ENCODE assay signal across 9 cellular contexts in genomic region chr4:26058537-26058936, GRCh38.
DNase-seq lines count a peak whose midpoint lies in the region; ATAC-seq, FAIRE-seq and TF ChIP-seq lines count a peak whose summit lies in the region.
"Had no signal": no experiment of that assay in that cellular context is flagged by ENCODE, and none has a peak within 500 bp of the region (broad histone marks: within the 10 kb centered on the region; RNA-seq: fewer than 3 reads in every experiment).

No MANE protein-coding gene starts in this region.

- no peak overlapping the region for H3K9ac ChIP-seq in GM12878 (ENCODE audit: control insufficient read depth, insufficient read depth, low read length)

- H3K36me3 ChIP-seq in right atrium auricular region (no peaks in the 10 kb centered on the region), GM12878 (ENCODE audit: control insufficient read depth in 2 of 2, insufficient read depth in 2 of 2, low read length in 1 of 2) (no peaks in the 10 kb centered on the region), upper lobe of right lung (no peaks in the 10 kb centered on the region), uterus (no peaks in the 10 kb centered on the region)

- CTCF ChIA-PET in GM12878 (lab: Yijun Ruan, JAX), result interaction anchor here (0.5 to 13.0 kb wide), 16 partner anchors 9 to 355 kb away, joined by 3 to 150 read pairs (median 4); no protein-coding TSS in a partner anchor

- BruUV-seq in GM12878 (replicated peaks; lab: Mats Ljungman, UMichigan), result no TSS peak

- POLR2A ChIA-PET in GM12878 (lab: Charles Lee), result interaction anchor here (0.6 kb wide), 1 partner anchor 16 kb away, joined by 3 read pairs; no protein-coding TSS in a partner anchor

- ATAC-seq in left cardiac atrium, result peak; percentile 65 to 68
- ATAC-seq in HG03442 (IDR thresholded peaks at IDR 0.05; ENCODE audit: unreplicated experiment), result peak; percentile 94
- peak; percentile 79 for ATAC-seq in GM12878
- peak; percentile 25 for ATAC-seq in upper lobe of right lung

- H4K20me1 ChIP-seq in GM12878 (ENCODE audit: control insufficient read depth, insufficient read depth), result no peaks in the 10 kb centered on the region

- in situ Hi-C loops in GM12878 (cut with MboI), result loop anchor here (10.0 kb wide), 1 partner anchor 346 kb away; no protein-coding TSS in a partner anchor

- no peak for TF ChIP-seq EP300 in GM12878 (IDR thresholded peaks at IDR 0.05; ENCODE audit: borderline replicate concordance in 1 of 2, control insufficient read depth in 1 of 2, low read depth in 2 of 2, low read length in 2 of 2)

- RAD21 ChIA-PET in GM12878 (lab: Charles Lee; ENCODE audit: unreplicated experiment), result interaction anchor here (0.6 to 1.9 kb wide), 12 partner anchors 8 to 352 kb away, joined by 3 to 11 read pairs (median 3); no protein-coding TSS in a partner anchor

- H3K27ac ChIP-seq in right atrium auricular region (no peak overlapping the region), GM12878 (ENCODE audit: control insufficient read depth, insufficient read depth) (no peak overlapping the region), upper lobe of right lung (no peak overlapping the region), uterus (no peak overlapping the region)

- H3K4me1 ChIP-seq in right atrium auricular region, result no peaks in the 10 kb centered on the region
- peaks cover 9% of the 10 kb centered on the region; the same call in 1 of the 2 replicates for H3K4me1 ChIP-seq in GM12878 (ENCODE audit: control insufficient read depth, insufficient read depth, low read length)
- no peaks in the 10 kb centered on the region for H3K4me1 ChIP-seq in upper lobe of right lung
- H3K4me1 ChIP-seq in uterus, result no peaks in the 10 kb centered on the region

- H3K4me2 ChIP-seq in GM12878 (ENCODE audit: control insufficient read depth, insufficient read depth), result peak overlapping the region; percentile 41

- TF ChIP-seq CTCF in right atrium auricular region (IDR thresholded peaks at IDR 0.05) (no peak), GM12878 (IDR thresholded peaks at IDR 0.05 in 2 of 3, conservative IDR thresholded peaks at IDR 0.05 in 1 of 3; ENCODE audit: control insufficient read depth in 2 of 3, extremely low read depth in 1 of 3, insufficient read depth in 1 of 3, low read depth in 3 of 3, low read length in 3 of 3) (no peak), upper lobe of right lung (IDR thresholded peaks at IDR 0.05) (no peak), uterus (IDR thresholded peaks at IDR 0.05) (no peak)

- no peaks in the 10 kb centered on the region for H3K79me2 ChIP-seq in GM12878 (ENCODE audit: control insufficient read depth, insufficient read depth, low read length)

- no peak overlapping the region for H3K4me3 ChIP-seq in right atrium auricular region
- no peak overlapping the region for H3K4me3 ChIP-seq in GM12878
- no peak overlapping the region for H3K4me3 ChIP-seq in upper lobe of right lung
- H3K4me3 ChIP-seq in uterus, result no peak overlapping the region

- peak overlapping the region; percentile 33 for H2AFZ ChIP-seq in GM12878 (ENCODE audit: control insufficient read depth, low read depth, low read length)

- no peak for TF ChIP-seq RAD21 in GM12878 (IDR thresholded peaks at IDR 0.05; ENCODE audit: insufficient read depth, low read depth, low read length)

- SMC1A ChIA-PET in GM12878 (lab: Charles Lee; ENCODE audit: uncharacterized antibody, unreplicated experiment), result interaction anchor here (1.0 to 3.2 kb wide), 13 partner anchors 11 to 353 kb away, joined by 3 to 24 read pairs (median 5); no protein-coding TSS in a partner anchor

- TF ChIP-seq POLR2A in GM12878 (IDR thresholded peaks at IDR 0.05; ENCODE audit: low read depth, low read length) (no peak), uterus (IDR thresholded peaks at IDR 0.05) (no peak)

- 3% methylated on average over 7 of the region's 7 CpGs for WGBS in GM12878 (ENCODE audit: insufficient coverage, insufficient replicate concordance, low lambda C conversion rate, missing lambda C conversion rate)

- no peak for FAIRE-seq in GM12878 (lab: Jason Lieb, UNC)

- no peaks in the 10 kb centered on the region for H3K27me3 ChIP-seq in right atrium auricular region
- H3K27me3 ChIP-seq in GM12878 (replicated peaks in 1 of 2; ENCODE audit: control insufficient read depth in 2 of 2, insufficient read depth in 2 of 2, low read length in 1 of 2), result no peaks in the 10 kb centered on the region; a peak in 2 of 4 replicates
- H3K27me3 ChIP-seq in upper lobe of right lung, result no peaks in the 10 kb centered on the region
- no peaks in the 10 kb centered on the region for H3K27me3 ChIP-seq in uterus

- H3K9me3 ChIP-seq in right atrium auricular region (no peaks in the 10 kb centered on the region), GM12878 (replicated peaks; ENCODE audit: control insufficient read depth, insufficient read depth, low read length) (no peaks in the 10 kb centered on the region; the same call in 2 of the 3 replicates), upper lobe of right lung (no peaks in the 10 kb centered on the region), uterus (no peaks in the 10 kb centered on the region)

- intact Hi-C loops in left cardiac atrium (cut with DNase I), result no loop called here
- intact Hi-C loops in GM12878 (cut with micrococcal nuclease; ENCODE audit: unreplicated experiment), result no loop called here
- intact Hi-C loops in upper lobe of right lung (cut with DNase I), result no loop called here
- intact Hi-C loops in uterus (cut with DNase I; ENCODE audit: low total_unique reads), result no loop called here

- DNase-seq in left cardiac atrium, result no peak
- DNase-seq in right atrium auricular region (ENCODE audit: low spot score), result no peak
- DNase-seq in GM12878 (ENCODE audit: low read depth, low spot score), result peak; percentile 32
- DNase-seq in upper lobe of right lung, result no peak
- DNase-seq in uterus, result no peak
- DNase-seq in NCI-H2171 treated with DMSO at 0.1 percent for 48 hours (lab: John Stamatoyannopoulos, UW), result no peak
- DNase-seq in COLO668 (lab: John Stamatoyannopoulos, UW; ENCODE audit: unreplicated experiment), result no peak
- DNase-seq: CD4-positive, alpha-beta T cell had no signal

TF ChIP-seq in GM12878, 131 proteins besides CTCF, POLR2A, EP300 and RAD21 (continues in another document):
- TF ChIP-seq CBX5 (IDR thresholded peaks at IDR 0.05; ENCODE audit: low read depth), result no peak
- TF ChIP-seq MTA2 (IDR thresholded peaks at IDR 0.05; ENCODE audit: low read depth), result no peak
- no peak for TF ChIP-seq ELK1 (IDR thresholded peaks at IDR 0.05; ENCODE audit: low read depth, low read length)
- no peak for TF ChIP-seq SREBF1 (IDR thresholded peaks at IDR 0.05; ENCODE audit: low read length)
- no peak for TF ChIP-seq PKNOX1 (IDR thresholded peaks at IDR 0.05)
- no peak for TF ChIP-seq JUND (IDR thresholded peaks at IDR 0.05; ENCODE audit: low read depth, low read length)
- no peak for TF ChIP-seq MXI1 (IDR thresholded peaks at IDR 0.05; ENCODE audit: low read depth, low read length)
- TF ChIP-seq BCLAF1 (IDR thresholded peaks at IDR 0.05), result no peak
- TF ChIP-seq BHLHE40 (IDR thresholded peaks at IDR 0.05; ENCODE audit: borderline replicate concordance in 1 of 2, low read depth in 2 of 2, low read length in 1 of 2), result peak in 1 of 2 experiments; percentile 59; a peak in 1 of 4 replicates
- TF ChIP-seq RUNX3 (IDR thresholded peaks at IDR 0.05; ENCODE audit: low read length), result no peak
- TF ChIP-seq ATF7 (IDR thresholded peaks at IDR 0.05; ENCODE audit: low read depth), result no peak

Comparison
In these comparisons a context has a peak if more than half of its experiments do, and no peak if none do; other contexts are left out.
1. ATAC-seq: peak in every context shown above with its lines; median percentile 94 in HG03442; 79 in GM12878; 66 in left cardiac atrium; 25 in upper lobe of right lung.